ENCODE assay signal across 1 cellular context in genomic region chr11:19934828-19935259, GRCh38.
TF ChIP-seq lines count a peak whose summit lies in the region.

No MANE protein-coding gene starts in this region.

TF ChIP-seq in SK-N-SH, 30 proteins besides CTCF, POLR2A, EP300 and RAD21 (continued from another document):
- TF ChIP-seq, protein P1, sequence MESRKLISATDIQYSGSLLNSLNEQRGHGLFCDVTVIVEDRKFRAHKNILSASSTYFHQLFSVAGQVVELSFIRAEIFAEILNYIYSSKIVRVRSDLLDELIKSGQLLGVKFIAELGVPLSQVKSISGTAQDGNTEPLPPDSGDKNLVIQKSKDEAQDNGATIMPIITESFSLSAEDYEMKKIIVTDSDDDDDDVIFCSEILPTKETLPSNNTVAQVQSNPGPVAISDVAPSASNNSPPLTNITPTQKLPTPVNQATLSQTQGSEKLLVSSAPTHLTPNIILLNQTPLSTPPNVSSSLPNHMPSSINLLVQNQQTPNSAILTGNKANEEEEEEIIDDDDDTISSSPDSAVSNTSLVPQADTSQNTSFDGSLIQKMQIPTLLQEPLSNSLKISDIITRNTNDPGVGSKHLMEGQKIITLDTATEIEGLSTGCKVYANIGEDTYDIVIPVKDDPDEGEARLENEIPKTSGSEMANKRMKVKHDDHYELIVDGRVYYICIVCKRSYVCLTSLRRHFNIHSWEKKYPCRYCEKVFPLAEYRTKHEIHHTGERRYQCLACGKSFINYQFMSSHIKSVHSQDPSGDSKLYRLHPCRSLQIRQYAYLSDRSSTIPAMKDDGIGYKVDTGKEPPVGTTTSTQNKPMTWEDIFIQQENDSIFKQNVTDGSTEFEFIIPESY (IDR thresholded peaks at IDR 0.05; ENCODE audit: borderline replicate concordance, low read depth), result no peak
- TF ChIP-seq GABPA (IDR thresholded peaks at IDR 0.05; ENCODE audit: low read depth), result no peak
